ENCODE assay signal across 17 cellular contexts in genomic region chr3:174387736-174388135, GRCh38.
DNase-seq lines count a peak whose midpoint lies in the region; ATAC-seq, FAIRE-seq and TF ChIP-seq lines count a peak whose summit lies in the region.
"Had no signal": no experiment of that assay in that cellular context is flagged by ENCODE, and none has a peak within 500 bp of the region (broad histone marks: within the 10 kb centered on the region; RNA-seq: fewer than 3 reads in every experiment).

No MANE protein-coding gene starts in this region.

- no peak overlapping the region for H2AFZ ChIP-seq in GM23248
- H2AFZ ChIP-seq in GM23338, result no peak overlapping the region

- no peak overlapping the region for H3K4me3 Mint-ChIP-seq in GM23338
- H3K4me3 Mint-ChIP-seq: CD4-positive, alpha-beta T cell; H9 had no signal

- DNase-seq in EH (ENCODE audit: low read depth), result peak; percentile 36
- peak; percentile 44 for DNase-seq in GM23248
- DNase-seq in fibroblast of gingiva (ENCODE audit: low read depth), result peak; percentile 14
- DNase-seq in activated T-cell treated with anti-CD3 and anti-CD28 coated beads, Interleukin-2, amount 50 U/mL, for 48 hours, result no peak
- no peak for DNase-seq in GM23338 (ENCODE audit: low spot score)
- DNase-seq in GM19239 (ENCODE audit: insufficient read length, low spot score), result no peak
- DNase-seq: AML-193; Caco-2; CD4-positive, alpha-beta T cell; H9; KG1 had no signal

- H3K9me3 ChIP-seq in GM23248 (ENCODE audit: low read depth), result no peaks in the 10 kb centered on the region

- H3K4me1 ChIP-seq in GM23248 (ENCODE audit: insufficient read depth) (peaks cover 5% of the 10 kb centered on the region; the same call in 1 of the 2 replicates), GM23338 (ENCODE audit: insufficient read depth) (0 out of 2 replicates have a peak, but pooled peaks cover 6% of the 10 kb centered on the region)
- H3K4me1 ChIP-seq: Caco-2 had no signal

- H3K36me3 ChIP-seq in GM23248 (ENCODE audit: low read depth) (no peaks in the 10 kb centered on the region), GM23338 (ENCODE audit: insufficient read depth) (0 out of 2 replicates have a peak, but pooled peaks cover 10% of the 10 kb centered on the region)

- H3K9ac ChIP-seq in GM23248, result no peak overlapping the region

- H3K9me2 ChIP-seq in GM23248 (ENCODE audit: insufficient read depth) (no peaks in the 10 kb centered on the region), GM23338 (ENCODE audit: insufficient read depth) (peaks cover 11% of the 10 kb centered on the region; the same call in 1 of the 2 replicates)

- no peak for ATAC-seq in GM23338
- no peak for ATAC-seq in HG02588 (IDR thresholded peaks at IDR 0.05; ENCODE audit: unreplicated experiment)

- H3K27ac Mint-ChIP-seq in GM23338, result no peak overlapping the region
- H3K27ac Mint-ChIP-seq: CD4-positive, alpha-beta T cell; H9 had no signal

- no peaks in the 10 kb centered on the region for H3F3A ChIP-seq in GM23248 (ENCODE audit: insufficient read depth)
- H3F3A ChIP-seq in GM23338 (replicated peaks; ENCODE audit: low read depth), result no peaks in the 10 kb centered on the region

- peaks cover 26% of the 10 kb centered on the region for H3K9me3 Mint-ChIP-seq in GM23338

- FAIRE-seq in GM19239 (lab: Jason Lieb, UNC), result no peak
- FAIRE-seq: D721Med, GM12892, GM18507, H1 had no signal

- H3K79me2 ChIP-seq in GM23248 (ENCODE audit: insufficient read depth) (no peaks in the 10 kb centered on the region), GM23338 (replicated peaks; ENCODE audit: insufficient read depth) (no peaks in the 10 kb centered on the region)

- no peaks in the 10 kb centered on the region for H4K20me1 ChIP-seq in GM23248 (ENCODE audit: insufficient read depth)
- no peaks in the 10 kb centered on the region for H4K20me1 ChIP-seq in GM23338 (replicated peaks; ENCODE audit: insufficient read depth)

- in situ Hi-C loops in GM23248 (cut with MboI), result no loop called here

- 92 to 94% methylated on average over 1 of the region's 1 CpG for WGBS in GM23248 (ENCODE audit: low coverage in 1 of 2, low lambda C conversion rate in 2 of 2, missing lambda C conversion rate in 2 of 2), 2 experiments

- H3K27me3 Mint-ChIP-seq in GM23338 (ENCODE audit: insufficient read depth, low read depth, poor library complexity), result peaks cover 7% of the 10 kb centered on the region
- H3K27me3 Mint-ChIP-seq: CD4-positive, alpha-beta T cell had no signal

- H3K27ac ChIP-seq in GM23248 (no peak overlapping the region), GM23338 (ENCODE audit: low read depth) (no peak overlapping the region)
- H3K27ac ChIP-seq: C4-2B had no signal

- H3K4me2 ChIP-seq in GM23248 (ENCODE audit: unreplicated experiment) (no peak overlapping the region), GM23338 (no peak overlapping the region)

- H3K27me3 ChIP-seq in GM23248 (replicated peaks; ENCODE audit: insufficient read depth), result no peaks in the 10 kb centered on the region
- H3K27me3 ChIP-seq in GM23338 (ENCODE audit: insufficient read depth), result no peaks in the 10 kb centered on the region

- H3K4me1 Mint-ChIP-seq in GM23338, result peaks cover 8% of the 10 kb centered on the region; the same call in 2 of the 3 replicates

- no peak overlapping the region for H3K4me3 ChIP-seq in GM23248
- no peak overlapping the region for H3K4me3 ChIP-seq in GM23338

- TF ChIP-seq CTCF in GM23338 (conservative IDR thresholded peaks at IDR 0.05; ENCODE audit: low read depth in 2 of 2), result no peak

- peaks cover 41% of the 10 kb centered on the region for H3K36me3 Mint-ChIP-seq in GM23338 (ENCODE audit: low read depth)

TF ChIP-seq in GM23338, 12 proteins besides CTCF, POLR2A, EP300 and RAD21 (continues in another document):
- TF ChIP-seq REST (IDR thresholded peaks at IDR 0.05; ENCODE audit: unreplicated experiment) (no peak), ETS1 (IDR thresholded peaks at IDR 0.05) (no peak), ZNF331 (CRISPR knock-in tag; IDR thresholded peaks at IDR 0.05; ENCODE audit: low read depth) (no peak)

Comparison
In these comparisons a context has a peak if more than half of its experiments do, and no peak if none do; other contexts are left out.
1. DNase-seq: peak in EH (single experiment), GM23248 (single experiment) and fibroblast of gingiva (single experiment); none in activated T-cell treated with anti-CD3 and anti-CD28 coated beads, Interleukin-2, amount 50 U/mL, for 48 hours (0 of 2), GM23338 (single experiment) and GM19239 (single experiment).